Comparison of ENCODE assay signal across 1 cellular context in the genomic region with DNA sequence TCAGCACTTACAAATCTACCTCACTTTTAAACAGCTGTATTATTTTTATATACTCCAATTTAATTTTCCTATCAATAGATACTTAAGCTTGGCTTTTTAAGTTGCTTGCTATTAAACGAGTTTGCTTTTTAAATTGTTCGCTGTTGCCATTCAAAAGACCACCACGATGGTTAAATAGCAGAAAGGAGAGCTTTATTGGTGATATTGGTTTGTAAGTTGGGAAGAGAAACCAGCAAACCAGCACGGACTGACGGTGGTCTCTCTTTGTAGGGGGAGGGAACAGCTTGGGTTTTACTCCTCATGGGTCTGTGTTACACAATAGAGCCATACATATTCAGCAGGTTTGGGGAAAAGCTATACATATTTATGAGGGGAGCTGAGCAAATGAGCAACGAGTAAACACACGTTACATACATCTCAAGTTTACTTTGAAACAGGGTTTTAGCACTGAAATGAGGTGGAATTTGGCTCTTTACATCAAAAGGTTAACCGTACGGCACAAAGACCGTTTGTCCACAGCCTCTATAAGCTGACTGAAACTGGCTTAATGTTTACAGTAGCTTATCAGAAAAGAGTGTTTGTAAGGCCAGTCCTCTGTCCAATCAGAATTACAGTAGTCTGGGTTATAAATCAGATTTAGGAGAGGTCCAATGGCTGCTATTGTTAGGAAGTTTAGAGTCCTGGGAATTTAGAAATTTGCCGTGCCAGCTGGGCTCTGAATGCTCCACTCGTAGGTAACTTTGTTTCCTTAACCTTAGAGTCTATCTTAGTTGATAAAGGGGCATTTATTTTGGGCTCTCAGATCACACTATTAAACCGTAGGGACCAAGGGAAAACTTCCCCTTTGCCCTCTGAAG.
A peak's percentile ranks its signal among the peaks of the same experiment; 100 is the strongest.
TF ChIP-seq lines count a peak whose summit lies in the region.

No MANE protein-coding gene starts in this region.

TF ChIP-seq in HepG2, 621 proteins besides CTCF, POLR2A, EP300 and RAD21 (continued from another document and continues in another):
- TF ChIP-seq, protein P1, sequence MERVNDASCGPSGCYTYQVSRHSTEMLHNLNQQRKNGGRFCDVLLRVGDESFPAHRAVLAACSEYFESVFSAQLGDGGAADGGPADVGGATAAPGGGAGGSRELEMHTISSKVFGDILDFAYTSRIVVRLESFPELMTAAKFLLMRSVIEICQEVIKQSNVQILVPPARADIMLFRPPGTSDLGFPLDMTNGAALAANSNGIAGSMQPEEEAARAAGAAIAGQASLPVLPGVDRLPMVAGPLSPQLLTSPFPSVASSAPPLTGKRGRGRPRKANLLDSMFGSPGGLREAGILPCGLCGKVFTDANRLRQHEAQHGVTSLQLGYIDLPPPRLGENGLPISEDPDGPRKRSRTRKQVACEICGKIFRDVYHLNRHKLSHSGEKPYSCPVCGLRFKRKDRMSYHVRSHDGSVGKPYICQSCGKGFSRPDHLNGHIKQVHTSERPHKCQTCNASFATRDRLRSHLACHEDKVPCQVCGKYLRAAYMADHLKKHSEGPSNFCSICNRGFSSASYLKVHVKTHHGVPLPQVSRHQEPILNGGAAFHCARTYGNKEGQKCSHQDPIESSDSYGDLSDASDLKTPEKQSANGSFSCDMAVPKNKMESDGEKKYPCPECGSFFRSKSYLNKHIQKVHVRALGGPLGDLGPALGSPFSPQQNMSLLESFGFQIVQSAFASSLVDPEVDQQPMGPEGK (CRISPR knock-in tag; IDR thresholded peaks at IDR 0.05) = peak; percentile 80
- TF ChIP-seq KMT2B (CRISPR knock-in tag; IDR thresholded peaks at IDR 0.05) (peak; percentile 72; the same call in 1 of the 2 replicates), MYNN (CRISPR knock-in tag; IDR thresholded peaks at IDR 0.05; ENCODE audit: low read depth) (peak; percentile 19; the same call in 1 of the 2 replicates), NCOR1 (IDR thresholded peaks at IDR 0.05; ENCODE audit: borderline replicate concordance, low read length) (peak; percentile 99), ZNF143 (CRISPR knock-in tag; IDR thresholded peaks at IDR 0.05) (no peak), ZNF737 (CRISPR knock-in tag; IDR thresholded peaks at IDR 0.05; ENCODE audit: borderline replicate concordance) (no peak), JUND (CRISPR knock-in tag; IDR thresholded peaks at IDR 0.05) (peak; percentile 79; the same call in 1 of the 2 replicates), ZNF20 (CRISPR knock-in tag; IDR thresholded peaks at IDR 0.05) (no peak), ZNF883 (CRISPR knock-in tag; IDR thresholded peaks at IDR 0.05; ENCODE audit: not compliant biosample characterization) (peak; percentile 21), ZNF768 (CRISPR knock-in tag; IDR thresholded peaks at IDR 0.05) (no peak), ZNF230 (CRISPR knock-in tag; IDR thresholded peaks at IDR 0.05) (peak; percentile 74; the same call in 1 of the 2 replicates), HCFC1 (IDR thresholded peaks at IDR 0.05; ENCODE audit: low read depth, low read length) (no peak), ZNF326 (CRISPR knock-in tag; IDR thresholded peaks at IDR 0.05; ENCODE audit: borderline replicate concordance) (no peak), ESRRA (CRISPR knock-in tag; IDR thresholded peaks at IDR 0.05; ENCODE audit: low read depth) (peak; percentile 77; the same call in 1 of the 2 replicates), ZNF619 (CRISPR knock-in tag; IDR thresholded peaks at IDR 0.05) (no peak), ZNF383 (CRISPR knock-in tag; IDR thresholded peaks at IDR 0.05; ENCODE audit: borderline replicate concordance) (peak; percentile 75), KLF15 (CRISPR knock-in tag; IDR thresholded peaks at IDR 0.05; ENCODE audit: borderline replicate concordance) (no peak), RORA (CRISPR knock-in tag; IDR thresholded peaks at IDR 0.05) (0 out of 2 replicates have a peak, but pooled peaks have one; percentile 75), SKI (IDR thresholded peaks at IDR 0.05; ENCODE audit: partially characterized antibody) (peak; percentile 80), RARA (CRISPR knock-in tag; IDR thresholded peaks at IDR 0.05) (peak; percentile 78), CCAR2 (optimal IDR thresholded peaks at IDR 0.05; ENCODE audit: low read depth, low read length) (peak; percentile 96), EZH2 (conservative IDR thresholded peaks at IDR 0.05; ENCODE audit: low read depth, low read length) (no peak), ZFP36L2 (CRISPR knock-in tag; IDR thresholded peaks at IDR 0.05) (no peak), ZSCAN25 (CRISPR knock-in tag; IDR thresholded peaks at IDR 0.05) (peak; percentile 53), GABPA (IDR thresholded peaks at IDR 0.05; ENCODE audit: low read depth, low read length) (no peak), GABPA (CRISPR knock-in tag; IDR thresholded peaks at IDR 0.05; ENCODE audit: low read depth) (no peak), SAFB2 (CRISPR knock-in tag; IDR thresholded peaks at IDR 0.05; ENCODE audit: borderline replicate concordance, low read depth) (no peak; the same call in 1 of the 2 replicates), SP2 (CRISPR knock-in tag; IDR thresholded peaks at IDR 0.05) (no peak), MTF2 (CRISPR knock-in tag; IDR thresholded peaks at IDR 0.05; ENCODE audit: borderline replicate concordance) (no peak), MAZ (IDR thresholded peaks at IDR 0.05; ENCODE audit: borderline replicate concordance, low read depth, low read length) (no peak), MAZ (CRISPR knock-in tag; IDR thresholded peaks at IDR 0.05; ENCODE audit: low read depth) (peak; percentile 55; the same call in 1 of the 2 replicates), BRD4 (CRISPR knock-in tag; IDR thresholded peaks at IDR 0.05) (no peak), FOSL1 (CRISPR knock-in tag; IDR thresholded peaks at IDR 0.05; ENCODE audit: borderline replicate concordance) (no peak), ZFAT (CRISPR knock-in tag; conservative IDR thresholded peaks at IDR 0.05) (no peak), EED (CRISPR knock-in tag; IDR thresholded peaks at IDR 0.05) (no peak), ZNF451 (CRISPR knock-in tag; IDR thresholded peaks at IDR 0.05) (0 out of 2 replicates have a peak, but pooled peaks have one; percentile 46), ZSCAN21 (CRISPR knock-in tag; IDR thresholded peaks at IDR 0.05; ENCODE audit: borderline replicate concordance) (no peak; the same call in 1 of the 2 replicates), TBX2 (CRISPR knock-in tag; IDR thresholded peaks at IDR 0.05; ENCODE audit: borderline replicate concordance) (peak; percentile 100), ZNF264 (CRISPR knock-in tag; IDR thresholded peaks at IDR 0.05) (peak; percentile 75; the same call in 1 of the 2 replicates)
- TF ChIP-seq, protein P2, sequence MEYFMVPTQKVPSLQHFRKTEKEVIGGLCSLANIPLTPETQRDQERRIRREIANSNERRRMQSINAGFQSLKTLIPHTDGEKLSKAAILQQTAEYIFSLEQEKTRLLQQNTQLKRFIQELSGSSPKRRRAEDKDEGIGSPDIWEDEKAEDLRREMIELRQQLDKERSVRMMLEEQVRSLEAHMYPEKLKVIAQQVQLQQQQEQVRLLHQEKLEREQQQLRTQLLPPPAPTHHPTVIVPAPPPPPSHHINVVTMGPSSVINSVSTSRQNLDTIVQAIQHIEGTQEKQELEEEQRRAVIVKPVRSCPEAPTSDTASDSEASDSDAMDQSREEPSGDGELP (IDR thresholded peaks at IDR 0.05; ENCODE audit: borderline replicate concordance, low read depth) = peak; percentile 74
- TF ChIP-seq, protein P3, sequence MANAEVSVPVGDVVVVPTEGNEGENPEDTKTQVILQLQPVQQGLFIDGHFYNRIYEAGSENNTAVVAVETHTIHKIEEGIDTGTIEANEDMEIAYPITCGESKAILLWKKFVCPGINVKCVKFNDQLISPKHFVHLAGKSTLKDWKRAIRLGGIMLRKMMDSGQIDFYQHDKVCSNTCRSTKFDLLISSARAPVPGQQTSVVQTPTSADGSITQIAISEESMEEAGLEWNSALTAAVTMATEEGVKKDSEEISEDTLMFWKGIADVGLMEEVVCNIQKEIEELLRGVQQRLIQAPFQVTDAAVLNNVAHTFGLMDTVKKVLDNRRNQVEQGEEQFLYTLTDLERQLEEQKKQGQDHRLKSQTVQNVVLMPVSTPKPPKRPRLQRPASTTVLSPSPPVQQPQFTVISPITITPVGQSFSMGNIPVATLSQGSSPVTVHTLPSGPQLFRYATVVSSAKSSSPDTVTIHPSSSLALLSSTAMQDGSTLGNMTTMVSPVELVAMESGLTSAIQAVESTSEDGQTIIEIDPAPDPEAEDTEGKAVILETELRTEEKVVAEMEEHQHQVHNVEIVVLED (CRISPR knock-in tag; IDR thresholded peaks at IDR 0.05; ENCODE audit: borderline replicate concordance) = no peak
- TF ChIP-seq, protein P4, sequence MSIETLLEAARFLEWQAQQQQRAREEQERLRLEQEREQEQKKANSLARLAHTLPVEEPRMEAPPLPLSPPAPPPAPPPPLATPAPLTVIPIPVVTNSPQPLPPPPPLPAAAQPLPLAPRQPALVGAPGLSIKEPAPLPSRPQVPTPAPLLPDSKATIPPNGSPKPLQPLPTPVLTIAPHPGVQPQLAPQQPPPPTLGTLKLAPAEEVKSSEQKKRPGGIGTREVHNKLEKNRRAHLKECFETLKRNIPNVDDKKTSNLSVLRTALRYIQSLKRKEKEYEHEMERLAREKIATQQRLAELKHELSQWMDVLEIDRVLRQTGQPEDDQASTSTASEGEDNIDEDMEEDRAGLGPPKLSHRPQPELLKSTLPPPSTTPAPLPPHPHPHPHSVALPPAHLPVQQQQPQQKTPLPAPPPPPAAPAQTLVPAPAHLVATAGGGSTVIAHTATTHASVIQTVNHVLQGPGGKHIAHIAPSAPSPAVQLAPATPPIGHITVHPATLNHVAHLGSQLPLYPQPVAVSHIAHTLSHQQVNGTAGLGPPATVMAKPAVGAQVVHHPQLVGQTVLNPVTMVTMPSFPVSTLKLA (IDR thresholded peaks at IDR 0.05) = peak; percentile 29; the same call in 1 of the 2 replicates
- TF ChIP-seq, protein P5, sequence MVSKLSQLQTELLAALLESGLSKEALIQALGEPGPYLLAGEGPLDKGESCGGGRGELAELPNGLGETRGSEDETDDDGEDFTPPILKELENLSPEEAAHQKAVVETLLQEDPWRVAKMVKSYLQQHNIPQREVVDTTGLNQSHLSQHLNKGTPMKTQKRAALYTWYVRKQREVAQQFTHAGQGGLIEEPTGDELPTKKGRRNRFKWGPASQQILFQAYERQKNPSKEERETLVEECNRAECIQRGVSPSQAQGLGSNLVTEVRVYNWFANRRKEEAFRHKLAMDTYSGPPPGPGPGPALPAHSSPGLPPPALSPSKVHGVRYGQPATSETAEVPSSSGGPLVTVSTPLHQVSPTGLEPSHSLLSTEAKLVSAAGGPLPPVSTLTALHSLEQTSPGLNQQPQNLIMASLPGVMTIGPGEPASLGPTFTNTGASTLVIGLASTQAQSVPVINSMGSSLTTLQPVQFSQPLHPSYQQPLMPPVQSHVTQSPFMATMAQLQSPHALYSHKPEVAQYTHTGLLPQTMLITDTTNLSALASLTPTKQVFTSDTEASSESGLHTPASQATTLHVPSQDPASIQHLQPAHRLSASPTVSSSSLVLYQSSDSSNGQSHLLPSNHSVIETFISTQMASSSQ (IDR thresholded peaks at IDR 0.05; ENCODE audit: low read depth) = peak; percentile 87
- TF ChIP-seq, protein P5 (CRISPR knock-in tag; IDR thresholded peaks at IDR 0.05; ENCODE audit: borderline replicate concordance) = peak; percentile 96
- TF ChIP-seq, protein P6, sequence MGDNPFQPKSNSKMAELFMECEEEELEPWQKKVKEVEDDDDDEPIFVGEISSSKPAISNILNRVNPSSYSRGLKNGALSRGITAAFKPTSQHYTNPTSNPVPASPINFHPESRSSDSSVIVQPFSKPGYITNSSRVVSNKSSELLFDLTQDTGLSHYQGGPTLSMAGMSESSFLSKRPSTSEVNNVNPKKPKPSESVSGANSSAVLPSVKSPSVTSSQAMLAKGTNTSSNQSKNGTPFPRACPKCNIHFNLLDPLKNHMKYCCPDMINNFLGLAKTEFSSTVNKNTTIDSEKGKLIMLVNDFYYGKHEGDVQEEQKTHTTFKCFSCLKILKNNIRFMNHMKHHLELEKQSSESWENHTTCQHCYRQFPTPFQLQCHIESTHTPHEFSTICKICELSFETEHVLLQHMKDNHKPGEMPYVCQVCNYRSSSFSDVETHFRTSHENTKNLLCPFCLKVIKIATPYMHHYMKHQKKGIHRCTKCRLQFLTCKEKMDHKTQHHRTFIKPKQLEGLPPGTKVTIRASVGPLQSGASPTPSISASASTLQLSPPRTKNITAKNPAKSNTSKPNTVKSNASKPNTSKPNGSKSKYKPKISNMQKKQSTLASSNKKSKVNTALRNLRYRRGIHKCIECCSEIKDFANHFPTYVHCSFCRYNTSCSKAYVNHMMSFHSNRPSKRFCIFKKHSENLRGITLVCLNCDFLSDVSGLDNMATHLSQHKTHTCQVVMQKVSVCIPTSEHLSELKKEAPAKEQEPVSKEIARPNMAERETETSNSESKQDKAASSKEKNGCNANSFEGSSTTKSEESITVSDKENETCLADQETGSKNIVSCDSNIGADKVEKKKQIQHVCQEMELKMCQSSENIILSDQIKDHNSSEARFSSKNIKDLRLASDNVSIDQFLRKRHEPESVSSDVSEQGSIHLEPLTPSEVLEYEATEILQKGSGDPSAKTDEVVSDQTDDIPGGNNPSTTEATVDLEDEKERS (CRISPR knock-in tag; IDR thresholded peaks at IDR 0.05) = no peak
- TF ChIP-seq, protein P7, sequence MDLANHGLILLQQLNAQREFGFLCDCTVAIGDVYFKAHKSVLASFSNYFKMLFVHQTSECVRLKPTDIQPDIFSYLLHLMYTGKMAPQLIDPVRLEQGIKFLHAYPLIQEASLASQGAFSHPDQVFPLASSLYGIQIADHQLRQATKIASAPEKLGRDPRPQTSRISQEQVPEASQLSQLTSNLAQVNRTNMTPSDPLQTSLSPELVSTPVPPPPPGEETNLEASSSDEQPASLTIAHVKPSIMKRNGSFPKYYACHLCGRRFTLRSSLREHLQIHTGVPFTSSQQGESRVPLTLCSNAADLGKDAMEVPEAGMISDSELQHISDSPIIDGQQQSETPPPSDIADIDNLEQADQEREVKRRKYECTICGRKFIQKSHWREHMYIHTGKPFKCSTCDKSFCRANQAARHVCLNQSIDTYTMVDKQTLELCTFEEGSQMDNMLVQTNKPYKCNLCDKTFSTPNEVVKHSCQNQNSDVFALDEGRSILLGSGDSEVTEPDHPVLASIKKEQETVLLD (CRISPR knock-in tag; IDR thresholded peaks at IDR 0.05; ENCODE audit: low read depth) = peak; percentile 60
